3 cellular contexts compared by ENCODE assay signal in genomic region chr16:89678258-89678657, GRCh38.
TF ChIP-seq lines count a peak whose summit lies in the region.

No MANE protein-coding gene starts in this region.

TF ChIP-seq in SK-N-SH, 30 proteins besides CTCF, POLR2A, EP300 and RAD21:
- no peak for TF ChIP-seq FOXJ3 (CRISPR knock-in tag; IDR thresholded peaks at IDR 0.05)
- peak; percentile 33; the same call in 1 of the 2 replicates for TF ChIP-seq YY1 (IDR thresholded peaks at IDR 0.05; ENCODE audit: low read depth)
- no peak for TF ChIP-seq SMC3 (IDR thresholded peaks at IDR 0.05; ENCODE audit: low read depth, low read length)
- TF ChIP-seq FOXM1 (IDR thresholded peaks at IDR 0.05; ENCODE audit: low read depth), result no peak
- no peak for TF ChIP-seq REST (IDR thresholded peaks at IDR 0.05; ENCODE audit: low read depth, low read length)

TF ChIP-seq in SK-N-SH treated with all-trans-retinoic acid at 6 μM for 48 hours, 23 proteins besides CTCF, POLR2A, EP300 and RAD21:
- TF ChIP-seq ZNF565 (CRISPR knock-in tag; conservative IDR thresholded peaks at IDR 0.05; ENCODE audit: low read depth), result no peak
- no peak for TF ChIP-seq SNAI2 (CRISPR knock-in tag; IDR thresholded peaks at IDR 0.05)
- TF ChIP-seq ZC3H10 (CRISPR knock-in tag; IDR thresholded peaks at IDR 0.05), result no peak
- no peak for TF ChIP-seq TOX (CRISPR knock-in tag; IDR thresholded peaks at IDR 0.05; ENCODE audit: borderline replicate concordance)
- no peak for TF ChIP-seq TCF4 (CRISPR knock-in tag; IDR thresholded peaks at IDR 0.05; ENCODE audit: borderline replicate concordance)
- TF ChIP-seq CREB5 (CRISPR knock-in tag; IDR thresholded peaks at IDR 0.05; ENCODE audit: low read depth), result no peak
- TF ChIP-seq ZFP30 (CRISPR knock-in tag; IDR thresholded peaks at IDR 0.05), result no peak
- TF ChIP-seq PPARA (CRISPR knock-in tag; IDR thresholded peaks at IDR 0.05; ENCODE audit: borderline replicate concordance), result no peak
- TF ChIP-seq ARNTL (CRISPR knock-in tag; IDR thresholded peaks at IDR 0.05; ENCODE audit: borderline replicate concordance, low read depth), result no peak
- TF ChIP-seq ZFP3 (CRISPR knock-in tag; IDR thresholded peaks at IDR 0.05), result no peak
- no peak for TF ChIP-seq OSR1 (CRISPR knock-in tag; IDR thresholded peaks at IDR 0.05)
- no peak for TF ChIP-seq PATZ1 (CRISPR knock-in tag; IDR thresholded peaks at IDR 0.05; ENCODE audit: borderline replicate concordance)

TF ChIP-seq in HEK293, 187 proteins besides CTCF, POLR2A, EP300 and RAD21:
- peak; percentile 69; the same call in 1 of the 2 replicates for TF ChIP-seq ZNF626 (tag by site-specific recombination; IDR thresholded peaks at IDR 0.05)
- TF ChIP-seq ZNF624 (tag by site-specific recombination; IDR thresholded peaks at IDR 0.05), result no peak
- 0 out of 2 replicates have a peak, but pooled peaks have one; percentile 63 for TF ChIP-seq ZNF610 (tag by site-specific recombination; IDR thresholded peaks at IDR 0.05; ENCODE audit: borderline replicate concordance)
- 0 out of 2 replicates have a peak, but pooled peaks have one; percentile 24 for TF ChIP-seq ZNF362 (tag by site-specific recombination; IDR thresholded peaks at IDR 0.05)
- TF ChIP-seq MEIS1 (CRISPR knock-in tag; IDR thresholded peaks at IDR 0.05; ENCODE audit: borderline replicate concordance), result no peak
- TF ChIP-seq ZNF529 (tag by site-specific recombination; IDR thresholded peaks at IDR 0.05; ENCODE audit: insufficient replicate concordance), result peak; percentile 23
- no peak for TF ChIP-seq ZBTB20 (tag by site-specific recombination; IDR thresholded peaks at IDR 0.05)
- no peak for TF ChIP-seq ZNF768 (tag by site-specific recombination; IDR thresholded peaks at IDR 0.05)
- peak; percentile 36; the same call in 1 of the 2 replicates for TF ChIP-seq ZNF518A (tag by site-specific recombination; conservative IDR thresholded peaks at IDR 0.05; ENCODE audit: low read depth)
- no peak for TF ChIP-seq INSM2 (tag by site-specific recombination; IDR thresholded peaks at IDR 0.05)
- TF ChIP-seq KLF8 (tag by site-specific recombination; IDR thresholded peaks at IDR 0.05), result no peak
- TF ChIP-seq ZNF513 (tag by site-specific recombination; IDR thresholded peaks at IDR 0.05), result no peak
- TF ChIP-seq SETDB1 (IDR thresholded peaks at IDR 0.05; ENCODE audit: insufficient read length, low read length), result peak; percentile 98
- TF ChIP-seq ZNF133 (tag by site-specific recombination; IDR thresholded peaks at IDR 0.05), result no peak
- no peak for TF ChIP-seq ZBTB26 (tag by site-specific recombination; optimal IDR thresholded peaks at IDR 0.05)
- TF ChIP-seq HOXC10 (CRISPR knock-in tag; IDR thresholded peaks at IDR 0.05), result no peak
- TF ChIP-seq ZNF510 (tag by site-specific recombination; IDR thresholded peaks at IDR 0.05; ENCODE audit: insufficient replicate concordance), result peak; percentile 25
- TF ChIP-seq GLIS1 (tag by site-specific recombination; IDR thresholded peaks at IDR 0.05), result no peak
- TF ChIP-seq ZNF280D (tag by site-specific recombination; IDR thresholded peaks at IDR 0.05), result peak; percentile 92
- TF ChIP-seq ZNF19 (tag by site-specific recombination; IDR thresholded peaks at IDR 0.05; ENCODE audit: low read depth), result no peak
- no peak for TF ChIP-seq KLF16 (tag by site-specific recombination; IDR thresholded peaks at IDR 0.05)
- TF ChIP-seq ZBTB48 (tag by site-specific recombination; IDR thresholded peaks at IDR 0.05), result no peak
- TF ChIP-seq ZEB2 (tag by site-specific recombination; IDR thresholded peaks at IDR 0.05), result no peak
